Comparison of ENCODE assay signal across 12 cellular contexts in genomic region chr2:202750778-202751427, GRCh38.
DNase-seq lines count a peak whose midpoint lies in the region; ATAC-seq, FAIRE-seq and TF ChIP-seq lines count a peak whose summit lies in the region.
"Had no signal": no experiment of that assay in that cellular context is flagged by ENCODE, and none has a peak within 500 bp of the region (broad histone marks: within the 10 kb centered on the region; RNA-seq: fewer than 3 reads in every experiment).

No MANE protein-coding gene starts in this region.

- intact Hi-C loops in GM12878 (cut with micrococcal nuclease; ENCODE audit: unreplicated experiment), result no loop called here

- no peak for TF ChIP-seq RAD21 in GM12878 (IDR thresholded peaks at IDR 0.05; ENCODE audit: insufficient read depth, low read depth, low read length)

- no peak for TF ChIP-seq EP300 in GM12878 (IDR thresholded peaks at IDR 0.05; ENCODE audit: borderline replicate concordance in 1 of 2, control insufficient read depth in 1 of 2, low read depth in 2 of 2, low read length in 2 of 2)

- CTCF ChIA-PET in GM12878 (lab: Yijun Ruan, JAX), result no interaction called here

- ATAC-seq in GM12878, result peak; percentile 89
- peak; percentile 90 to 95 for ATAC-seq in stimulated activated naive B cell treated with anti-CD40 and anti-IgM and Interleukin-4, amounts not matched to agents 10 μg/mL and 1 μg/mL and 100 μg/mL, for 72 hours (replicated peaks)
- no peak for ATAC-seq in activated CD4-positive, CD25-positive, alpha-beta regulatory T cell treated with anti-CD3 and anti-CD28 coated beads, Interleukin-2, amount 50 U/mL, for 24 hours

- peaks cover 90% of the 10 kb centered on the region for H3K4me1 Mint-ChIP-seq in activated naive CD4-positive, alpha-beta T cell treated with anti-CD3 and anti-CD28 coated beads, Interleukin-2, amount 50 U/mL, for 24 hours
- H3K4me1 Mint-ChIP-seq in stimulated activated naive B cell treated with anti-CD40 and anti-IgM and Interleukin-4, amounts not matched to agents 10 μg/mL and 1 μg/mL and 100 μg/mL, for 72 hours, result peaks cover 16 to 59% of the 10 kb centered on the region in 2 donors

- H3K27me3 ChIP-seq in GM12878 (replicated peaks in 1 of 2; ENCODE audit: control insufficient read depth in 2 of 2, insufficient read depth in 2 of 2, low read length in 1 of 2), result no peaks in the 10 kb centered on the region

- peaks cover 28% of the 10 kb centered on the region for H3K36me3 Mint-ChIP-seq in activated naive CD4-positive, alpha-beta T cell treated with anti-CD3 and anti-CD28 coated beads, Interleukin-2, amount 50 U/mL, for 24 hours
- H3K36me3 Mint-ChIP-seq in stimulated activated naive B cell treated with anti-CD40 and anti-IgM and Interleukin-4, amounts not matched to agents 10 μg/mL and 1 μg/mL and 100 μg/mL, for 72 hours, result peaks cover 7 to 21% of the 10 kb centered on the region in 2 donors

- no peaks in the 10 kb centered on the region for H3K79me2 ChIP-seq in GM12878 (ENCODE audit: control insufficient read depth, insufficient read depth, low read length)

- H3K27me3 Mint-ChIP-seq in activated naive CD4-positive, alpha-beta T cell treated with anti-CD3 and anti-CD28 coated beads, Interleukin-2, amount 50 U/mL, for 24 hours, result no peaks in the 10 kb centered on the region
- H3K27me3 Mint-ChIP-seq in stimulated activated naive B cell treated with anti-CD40 and anti-IgM and Interleukin-4, amounts not matched to agents 10 μg/mL and 1 μg/mL and 100 μg/mL, for 72 hours, result no peaks in the 10 kb centered on the region

- H3K36me3 ChIP-seq in GM12878 (ENCODE audit: control insufficient read depth in 2 of 2, insufficient read depth in 2 of 2, low read length in 1 of 2), result no peaks in the 10 kb centered on the region

- BruUV-seq in GM12878 (replicated peaks; lab: Mats Ljungman, UMichigan), result no TSS peak

- POLR2A ChIA-PET in GM12878 (lab: Charles Lee), result interaction anchor here (0.6 kb wide), 1 partner anchor 8 kb away, joined by 3 read pairs; no protein-coding TSS in a partner anchor

- no peaks in the 10 kb centered on the region for H3K9me3 ChIP-seq in GM12878 (replicated peaks; ENCODE audit: control insufficient read depth, insufficient read depth, low read length)

- 36% methylated on average over 3 of the region's 3 CpGs for WGBS in GM12878 (ENCODE audit: insufficient coverage, insufficient replicate concordance, low lambda C conversion rate, missing lambda C conversion rate)

- SMC1A ChIA-PET in GM12878 (lab: Charles Lee; ENCODE audit: uncharacterized antibody, unreplicated experiment), result interaction anchor here (0.6 to 1.4 kb wide), 5 partner anchors 13 to 558 kb away, joined by 3 to 5 read pairs (median 3); no protein-coding TSS in a partner anchor

- H3K4me2 ChIP-seq in GM12878 (ENCODE audit: control insufficient read depth, insufficient read depth), result peak overlapping the region; percentile 55

- no peak overlapping the region for H3K9ac ChIP-seq in GM12878 (ENCODE audit: control insufficient read depth, insufficient read depth, low read length)

- in situ Hi-C loops in GM12878 (cut with MboI), result no loop called here

- H4K20me1 ChIP-seq in GM12878 (ENCODE audit: control insufficient read depth, insufficient read depth), result no peaks in the 10 kb centered on the region

- peak overlapping the region; percentile 98 for H3K27ac Mint-ChIP-seq in activated naive CD4-positive, alpha-beta T cell treated with anti-CD3 and anti-CD28 coated beads, Interleukin-2, amount 50 U/mL, for 24 hours
- peak overlapping the region; percentile 79 for H3K27ac Mint-ChIP-seq in stimulated activated naive B cell treated with anti-CD40 and anti-IgM and Interleukin-4, amounts not matched to agents 10 μg/mL and 1 μg/mL and 100 μg/mL, for 72 hours

- no peak for TF ChIP-seq POLR2A in GM12878 (IDR thresholded peaks at IDR 0.05; ENCODE audit: low read depth, low read length)

- H3K9me3 Mint-ChIP-seq in activated naive CD4-positive, alpha-beta T cell treated with anti-CD3 and anti-CD28 coated beads, Interleukin-2, amount 50 U/mL, for 24 hours, result peaks cover 3% of the 10 kb centered on the region
- H3K9me3 Mint-ChIP-seq in stimulated activated naive B cell treated with anti-CD40 and anti-IgM and Interleukin-4, amounts not matched to agents 10 μg/mL and 1 μg/mL and 100 μg/mL, for 72 hours, result peaks cover 0 to 4% of the 10 kb centered on the region in 2 donors

- RAD21 ChIA-PET in GM12878 (lab: Charles Lee; ENCODE audit: unreplicated experiment), result no interaction called here

- H3K27ac ChIP-seq in GM12878 (ENCODE audit: control insufficient read depth, insufficient read depth), result peak overlapping the region; percentile 34; the same call in 1 of the 2 replicates

- peak overlapping the region; percentile 32; the same call in 1 of the 2 replicates for H2AFZ ChIP-seq in GM12878 (ENCODE audit: control insufficient read depth, low read depth, low read length)

- DNase-seq in activated naive CD4-positive, alpha-beta T cell treated with Interleukin-2 at 50 U/mL for 16 hours, result no peak
- DNase-seq in NAMALWA (ENCODE audit: low spot score) (peak; percentile 18), GM12878 (ENCODE audit: low read depth, low spot score) (no peak), NCI-H1417 treated with DMSO at 0.1 percent for 48 hours (lab: John Stamatoyannopoulos, UW) (no peak), NCI-H187 (lab: John Stamatoyannopoulos, UW) (no peak)
- DNase-seq in stimulated activated naive B cell treated with anti-CD40 and anti-IgM and Interleukin-4, amounts not matched to agents 10 μg/mL and 1 μg/mL and 100 μg/mL, for 72 hours, result no peak
- DNase-seq: posterior cingulate gyrus, T-helper 9 cell had no signal

- FAIRE-seq in GM12878 (lab: Jason Lieb, UNC), result no peak
- FAIRE-seq: D721Med, RCC 7860 had no signal

- no peak overlapping the region for H3K4me3 ChIP-seq in GM12878

- no peak for TF ChIP-seq CTCF in GM12878 (IDR thresholded peaks at IDR 0.05 in 2 of 3, conservative IDR thresholded peaks at IDR 0.05 in 1 of 3; ENCODE audit: control insufficient read depth in 2 of 3, extremely low read depth in 1 of 3, insufficient read depth in 1 of 3, low read depth in 3 of 3, low read length in 3 of 3)

- peaks cover 7% of the 10 kb centered on the region for H3K4me1 ChIP-seq in GM12878 (ENCODE audit: control insufficient read depth, insufficient read depth, low read length)

- peak overlapping the region; percentile 79 for H3K4me3 Mint-ChIP-seq in activated naive CD4-positive, alpha-beta T cell treated with anti-CD3 and anti-CD28 coated beads, Interleukin-2, amount 50 U/mL, for 24 hours
- peak overlapping the region; percentile 14 to 56 for H3K4me3 Mint-ChIP-seq in stimulated activated naive B cell treated with anti-CD40 and anti-IgM and Interleukin-4, amounts not matched to agents 10 μg/mL and 1 μg/mL and 100 μg/mL, for 72 hours

TF ChIP-seq in GM12878, 131 proteins besides CTCF, POLR2A, EP300 and RAD21:
- peak; percentile 59; the same call in 1 of the 2 replicates for TF ChIP-seq MXI1 (IDR thresholded peaks at IDR 0.05; ENCODE audit: low read depth, low read length)
- peak; percentile 71; the same call in 1 of the 2 replicates for TF ChIP-seq SPI1 (IDR thresholded peaks at IDR 0.05; ENCODE audit: borderline replicate concordance, insufficient read depth, low read depth, low read length)
- no peak for TF ChIP-seq ZBTB11 (CRISPR knock-in tag; IDR thresholded peaks at IDR 0.05)

Comparison
In these comparisons a context has a peak if more than half of its experiments do, and no peak if none do; other contexts are left out.
1. ATAC-seq: peak in GM12878 (single experiment) and stimulated activated naive B cell treated with anti-CD40 and anti-IgM and Interleukin-4, amounts not matched to agents 10 μg/mL and 1 μg/mL and 100 μg/mL, for 72 hours (2 of 2); none in activated CD4-positive, CD25-positive, alpha-beta regulatory T cell treated with anti-CD3 and anti-CD28 coated beads, Interleukin-2, amount 50 U/mL, for 24 hours (0 of 2).